ENCODE assay signal across 21 cellular contexts in genomic region chr11:4027746-4028145, GRCh38.
"Had no signal": no experiment of that assay in that cellular context is flagged by ENCODE, and none has a peak within 500 bp of the region (broad histone marks: within the 10 kb centered on the region; RNA-seq: fewer than 3 reads in every experiment).

No MANE protein-coding gene starts in this region.

- H3K4me1 Mint-ChIP-seq: activated CD8-positive, alpha-beta memory T cell treated with anti-CD3 and anti-CD28 coated beads, Interleukin-2, amount 10 ng/mL, durations not matched to agents 7 days and 5 days; nephron progenitor cell had no signal

- DNase-seq: activated CD4-positive, alpha-beta T cell treated with anti-CD3 and anti-CD28 coated beads, Interleukin-2, amount 50 U/mL, for 4 hours; activated CD4-positive, CD25-positive, alpha-beta regulatory T cell treated with anti-CD3 and anti-CD28 coated beads, Interleukin-2, amount 50 U/mL, for 72 hours; activated CD8-positive, alpha-beta memory T cell treated with anti-CD3 and anti-CD28 coated beads, Interleukin-2, amount 10 ng/mL, durations not matched to agents 7 days and 5 days; activated effector memory CD4-positive, alpha-beta T cell treated with anti-CD3 and anti-CD28 coated beads, Interleukin-2, amount 50 U/mL, for 16 hours; activated T-cell treated with anti-CD3 and anti-CD28 coated beads, Interleukin-2, amount 50 U/mL, for 24 hours; amygdala; effector CD8-positive, alpha-beta T cell; nephron progenitor cell; occipital lobe; spleen; T-helper 9 cell; testis had no signal

- H3K4me1 ChIP-seq: testis had no signal

- H3K4me3 Mint-ChIP-seq: activated CD8-positive, alpha-beta memory T cell treated with anti-CD3 and anti-CD28 coated beads, Interleukin-2, amount 10 ng/mL, durations not matched to agents 7 days and 5 days; activated naive CD4-positive, alpha-beta T cell treated with anti-CD3 and anti-CD28 coated beads, Interleukin-2, amount 50 U/mL, for 24 hours; activated T-cell treated with anti-CD3 and anti-CD28 coated beads, Interleukin-2, amount 50 U/mL, for 24 hours; brain; nephron progenitor cell; stimulated activated naive CD8-positive, alpha-beta T cell treated with anti-CD3 and anti-CD28 coated beads, Interleukin-15, Interleukin-2, amounts not matched to agents 100 ng/mL and 50 ng/mL, for 24 hours had no signal

- H3K27ac ChIP-seq: SK-N-MC, testis had no signal

- H3K27me3 ChIP-seq: hepatocyte, spleen, testis had no signal

- H3K9me3 Mint-ChIP-seq: activated naive CD4-positive, alpha-beta T cell treated with anti-CD3 and anti-CD28 coated beads, Interleukin-2, amount 50 U/mL, for 24 hours; stimulated activated naive CD8-positive, alpha-beta T cell treated with anti-CD3 and anti-CD28 coated beads, Interleukin-15, Interleukin-2, amounts not matched to agents 100 ng/mL and 50 ng/mL, for 24 hours had no signal

- ATAC-seq: activated CD8-positive, alpha-beta memory T cell treated with anti-CD3 and anti-CD28 coated beads, Interleukin-2, amount 10 ng/mL, durations not matched to agents 7 days and 5 days; left lobe of liver; sciatic nerve had no signal

- FAIRE-seq: keratinocyte had no signal

- H3K27ac Mint-ChIP-seq: activated CD8-positive, alpha-beta memory T cell treated with anti-CD3 and anti-CD28 coated beads, Interleukin-2, amount 10 ng/mL, durations not matched to agents 7 days and 5 days; activated naive CD4-positive, alpha-beta T cell treated with anti-CD3 and anti-CD28 coated beads, Interleukin-2, amount 50 U/mL, for 24 hours; activated T-cell treated with anti-CD3 and anti-CD28 coated beads, Interleukin-2, amount 50 U/mL, for 24 hours; nephron progenitor cell; progenitor cell of endocrine pancreas; stimulated activated naive CD8-positive, alpha-beta T cell treated with anti-CD3 and anti-CD28 coated beads, Interleukin-15, Interleukin-2, amounts not matched to agents 100 ng/mL and 50 ng/mL, for 24 hours had no signal

- H3K9me3 ChIP-seq: testis had no signal

- H3K4me3 ChIP-seq: hepatocyte, SK-N-MC, spleen, testis had no signal

- H3K27me3 Mint-ChIP-seq: activated CD8-positive, alpha-beta memory T cell treated with anti-CD3 and anti-CD28 coated beads, Interleukin-2, amount 10 ng/mL, durations not matched to agents 7 days and 5 days; activated naive CD4-positive, alpha-beta T cell treated with anti-CD3 and anti-CD28 coated beads, Interleukin-2, amount 50 U/mL, for 24 hours; activated T-cell treated with anti-CD3 and anti-CD28 coated beads, Interleukin-2, amount 50 U/mL, for 24 hours; brain; progenitor cell of endocrine pancreas; stimulated activated naive CD8-positive, alpha-beta T cell treated with anti-CD3 and anti-CD28 coated beads, Interleukin-15, Interleukin-2, amounts not matched to agents 100 ng/mL and 50 ng/mL, for 24 hours had no signal
